Comparison of ENCODE assay signal across 17 cellular contexts in the genomic region with DNA sequence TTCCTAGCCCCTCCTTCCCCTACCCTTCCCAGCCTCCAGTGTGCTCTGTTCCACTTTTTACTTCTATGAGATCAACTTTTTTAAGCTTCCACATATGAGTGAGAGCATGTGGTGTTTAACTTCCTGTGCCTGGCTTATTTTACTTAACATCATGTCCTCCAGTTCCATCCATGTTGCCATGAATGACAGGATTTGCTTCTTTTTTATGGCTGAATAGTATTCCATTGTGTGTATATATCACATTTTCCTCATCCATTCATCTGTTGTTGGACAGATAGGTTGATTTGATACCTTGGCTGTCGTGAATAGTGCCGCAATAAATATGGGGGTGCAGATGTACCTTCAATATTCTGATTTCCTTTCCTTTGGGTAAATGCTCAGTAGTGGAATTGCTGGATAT.
"Had no signal": no experiment of that assay in that cellular context is flagged by ENCODE, and none has a peak within 500 bp of the region (broad histone marks: within the 10 kb centered on the region; RNA-seq: fewer than 3 reads in every experiment).

No MANE protein-coding gene starts in this region.

- H3K4me2 ChIP-seq: hepatocyte, neural progenitor cell had no signal

- H3K27me3 Mint-ChIP-seq: activated naive CD8-positive, alpha-beta T cell; activated T-cell treated with anti-CD3 and anti-CD28 coated beads, Interleukin-2, amount 50 U/mL, for 24 hours had no signal

- H3K4me3 Mint-ChIP-seq: activated naive CD8-positive, alpha-beta T cell; activated T-cell treated with anti-CD3 and anti-CD28 coated beads, Interleukin-2, amount 50 U/mL, for 24 hours; neural progenitor cell; T-helper 2 cell treated with Interferon-gamma antibody and Interleukin-4, amounts not matched to agents 5 μg/mL and 100 μg/mL, for 36 hours had no signal

- H3K36me3 ChIP-seq: brain microvascular endothelial cell, neural progenitor cell, pancreas, stomach, thoracic aorta had no signal

- H3K27me3 ChIP-seq: brain microvascular endothelial cell, dorsolateral prefrontal cortex, hepatocyte, neural progenitor cell, pancreas, stomach had no signal

- H3K36me3 Mint-ChIP-seq: activated naive CD8-positive, alpha-beta T cell; neural progenitor cell had no signal

- H3K9ac ChIP-seq: neural progenitor cell had no signal

- FAIRE-seq: urothelium cell line had no signal

- ATAC-seq: pancreas had no signal

- H3K27ac Mint-ChIP-seq: neural progenitor cell; T-helper 2 cell treated with Interferon-gamma antibody and Interleukin-4, amounts not matched to agents 5 μg/mL and 100 μg/mL, for 36 hours had no signal

- DNase-seq: activated CD4-positive, alpha-beta T cell treated with anti-CD3 and anti-CD28 coated beads for 48 hours; activated gamma-delta T cell; activated T-cell treated with anti-CD3 and anti-CD28 coated beads, Interleukin-2, amount 50 U/mL, for 24 hours; amygdala; brain microvascular endothelial cell; retina; stimulated activated CD4-positive, alpha-beta T cell treated with anti-CD3 and anti-CD28 coated beads, Interleukin-15, amount 100 ng/mL, for 24 hours; stimulated activated CD4-positive, alpha-beta T cell treated with anti-CD3 and anti-CD28 coated beads, Interleukin-4, amount 100 ng/mL, for 24 hours; stomach had no signal

- H3K27ac ChIP-seq: brain microvascular endothelial cell, hepatocyte, neural progenitor cell, pancreas, stomach, thoracic aorta had no signal

- H3K9me3 ChIP-seq: pancreas, stomach, thoracic aorta had no signal

- H3K4me3 ChIP-seq: dorsolateral prefrontal cortex, hepatocyte, neural progenitor cell, pancreas, stomach, thoracic aorta had no signal

- H3K9me3 Mint-ChIP-seq: activated T-cell treated with anti-CD3 and anti-CD28 coated beads, Interleukin-2, amount 50 U/mL, for 24 hours had no signal
